Comparison of ENCODE assay signal across 6 cellular contexts in the genomic region with DNA sequence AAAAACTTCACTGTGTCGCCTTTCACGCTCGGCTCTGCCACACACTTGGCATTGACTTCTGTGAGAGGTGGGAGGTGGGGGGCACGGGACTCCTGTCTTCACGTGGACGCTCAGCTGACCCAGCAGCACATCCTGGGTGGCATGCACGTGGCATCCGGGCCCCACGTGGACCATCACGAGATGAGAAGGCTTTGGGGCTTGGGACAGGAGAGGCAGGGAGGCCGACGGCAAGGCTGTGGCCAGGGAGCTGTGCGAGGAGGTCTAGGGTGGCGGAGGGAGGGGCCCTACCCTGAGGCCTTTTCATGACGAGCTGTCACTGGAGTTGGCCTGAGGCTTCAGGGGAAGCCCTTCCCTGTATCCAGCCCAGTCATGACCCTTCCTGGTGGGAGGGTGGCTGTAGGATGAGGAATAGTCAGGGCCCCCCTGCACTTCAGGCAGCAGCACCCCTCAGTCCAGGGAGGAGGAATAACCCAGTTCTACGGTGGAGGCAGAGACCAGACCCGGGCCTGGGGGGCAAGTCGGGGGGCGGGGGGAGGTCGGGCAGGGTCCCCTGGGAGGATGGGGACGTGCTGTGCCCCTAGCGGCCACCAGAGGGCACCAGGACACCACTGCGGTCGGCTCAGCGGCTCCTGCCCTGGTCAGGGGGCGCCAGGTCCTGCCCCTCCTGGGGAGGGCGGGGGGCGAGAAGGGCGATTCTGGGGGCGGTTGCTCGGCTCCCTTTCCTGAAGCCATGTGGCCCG. TPM values are rescaled to one million over a fixed set of nuclear protein-coding genes. Genes with fewer than 3 reads are reported as not detected.
DNase-seq lines count a peak whose midpoint lies in the region; ATAC-seq and TF ChIP-seq lines count a peak whose summit lies in the region.

No MANE protein-coding gene starts in this region.

- peaks cover 25% of the 10 kb centered on the region for H3K27me3 ChIP-seq in adrenal gland

- intact Hi-C loops in adrenal gland (cut with DNase I), result loop anchor here (2.0 to 10.0 kb wide), 2 partner anchors 79 to 311 kb away; no protein-coding TSS in a partner anchor

- no peaks in the 10 kb centered on the region for H3K36me3 ChIP-seq in adrenal gland (replicated peaks in 1 of 2)

- H3K9me3 Mint-ChIP-seq in naive thymus-derived CD8-positive, alpha-beta T cell, result no peaks in the 10 kb centered on the region

- WGBS in adrenal gland, 4 donors, result 22 to 38% (median 30%) methylated on average over 9 to 32 of the region's 32 CpGs

- H3K4me3 ChIP-seq in adrenal gland, result no peak overlapping the region

- no peak overlapping the region for H3K27ac ChIP-seq in adrenal gland

- POLR2A ChIA-PET in naive thymus-derived CD8-positive, alpha-beta T cell (lab: Charles Lee), result interaction anchor here (0.9 to 1.1 kb wide), 2 partner anchors 17 to 85 kb away, joined by 3 to 4 read pairs; no protein-coding TSS in a partner anchor

- DNase-seq in AG09319 (ENCODE audit: extremely low read depth, low read depth) (no peak), NAMALWA (ENCODE audit: low spot score) (peak; percentile 62), adrenal gland (peak in 2 of 7 donors; percentile 48 to 54), NCI-H2081 treated with DMSO at 0.1 percent for 48 hours (lab: John Stamatoyannopoulos, UW) (no peak)
- peak in 8 of 10 donors; percentile 55 to 79 (median 61) for DNase-seq in naive thymus-derived CD8-positive, alpha-beta T cell

- TF ChIP-seq POLR2A in adrenal gland (IDR thresholded peaks at IDR 0.05), result no peak

- no peaks in the 10 kb centered on the region for H3K4me1 ChIP-seq in adrenal gland (replicated peaks in 1 of 2)

- H3K27me3 Mint-ChIP-seq in naive thymus-derived CD8-positive, alpha-beta T cell, result peaks cover 8 to 42% (median 17%) of the 10 kb centered on the region in 5 donors

- TF ChIP-seq CTCF in AG09319 (IDR thresholded peaks at IDR 0.05; ENCODE audit: low read depth, low read length) (peak; percentile 74), adrenal gland (IDR thresholded peaks at IDR 0.05) (peak; percentile 51 to 92 (median 62))

- peak; percentile 81 to 89 for ATAC-seq in naive thymus-derived CD8-positive, alpha-beta T cell
- no peak for ATAC-seq in GM21381 (IDR thresholded peaks at IDR 0.05; ENCODE audit: unreplicated experiment)

- peaks cover 0 to 4% (median 0%) of the 10 kb centered on the region in 4 donors for H3K4me1 Mint-ChIP-seq in naive thymus-derived CD8-positive, alpha-beta T cell

- H3K36me3 Mint-ChIP-seq in naive thymus-derived CD8-positive, alpha-beta T cell, result no peaks in the 10 kb centered on the region

- H3K9me3 ChIP-seq in adrenal gland (replicated peaks in 1 of 3), result no peaks in the 10 kb centered on the region

- no peak overlapping the region for H3K4me3 Mint-ChIP-seq in naive thymus-derived CD8-positive, alpha-beta T cell

- H3K27ac Mint-ChIP-seq in naive thymus-derived CD8-positive, alpha-beta T cell, result no peak overlapping the region

RNA-seq across cellular contexts. Expression of a gene that starts 2.0 kb away (rescaled TPM):
- total RNA-seq in adrenal gland, result under 1 TPM in 5 of 8 donors, not detected in 3; 0.13 to 0.28 (median 0.14) TPM
- under 1 TPM in 2 of 3 donors, not detected in 1; 0.40 to 0.88 TPM for polyA plus RNA-seq in adrenal gland
- total RNA-seq in naive thymus-derived CD8-positive, alpha-beta T cell, result not detected
- not detected for polyA plus RNA-seq in naive thymus-derived CD8-positive, alpha-beta T cell

RNA-seq across cellular contexts. Expression of a gene that starts 16.0 kb away (rescaled TPM):
- 10 to 100 TPM in 1 of 8 donors, 1 to 10 TPM in 7; 3.1 to 14.5 (median 6.4) TPM for total RNA-seq in adrenal gland
- 10 to 100 TPM in 2 of 3 donors, not detected in 1; 27.3 to 29.8 TPM for polyA plus RNA-seq in adrenal gland
- not detected for total RNA-seq in naive thymus-derived CD8-positive, alpha-beta T cell
- under 1 TPM in 1 of 3 donors, not detected in 2; 0.85 TPM for polyA plus RNA-seq in naive thymus-derived CD8-positive, alpha-beta T cell

RNA-seq across cellular contexts. Expression of a gene that starts 17.6 kb away (rescaled TPM):
- total RNA-seq in adrenal gland, result 1 to 10 TPM in 3 of 8 donors, under 1 TPM in 3, not detected in 2; 0.30 to 3.8 (median 1.1) TPM
- polyA plus RNA-seq in adrenal gland, result 10 to 100 TPM in 1 of 3 donors, 1 to 10 TPM in 1, under 1 TPM in 1; 0.05 to 10.5 (median 4.2) TPM
- total RNA-seq in naive thymus-derived CD8-positive, alpha-beta T cell, result under 1 TPM; 0.60 to 0.93 TPM
- under 1 TPM in 1 of 3 donors, not detected in 2; 0.19 TPM for polyA plus RNA-seq in naive thymus-derived CD8-positive, alpha-beta T cell

RNA-seq across cellular contexts. Expression of a gene that starts 23.5 kb away (rescaled TPM):
- 10 to 100 TPM in 1 of 8 donors, 1 to 10 TPM in 7; 3.2 to 15.9 (median 6.9) TPM for total RNA-seq in adrenal gland
- polyA plus RNA-seq in adrenal gland, result 10 to 100 TPM in 2 of 3 donors, under 1 TPM in 1; 0.73 to 38.8 (median 25.4) TPM
- 10 to 100 TPM; 36.4 to 37.4 TPM for total RNA-seq in naive thymus-derived CD8-positive, alpha-beta T cell
- 1 to 10 TPM in 2 of 3 donors, under 1 TPM in 1; 0.94 to 2.0 (median 1.1) TPM for polyA plus RNA-seq in naive thymus-derived CD8-positive, alpha-beta T cell

RNA-seq across cellular contexts. Expression of a gene that starts 24.9 kb away (rescaled TPM):
- total RNA-seq in adrenal gland, result 10 to 100 TPM; 22.4 to 58.9 (median 38.1) TPM
- polyA plus RNA-seq in adrenal gland, result 10 to 100 TPM; 39.2 to 97.7 (median 64.9) TPM
- 10 to 100 TPM; 72.3 to 78.3 TPM for total RNA-seq in naive thymus-derived CD8-positive, alpha-beta T cell
- polyA plus RNA-seq in naive thymus-derived CD8-positive, alpha-beta T cell, result 10 to 100 TPM; 49.5 to 68.2 (median 60.5) TPM

Comparison
In these comparisons a context has a peak if more than half of its experiments do, and no peak if none do; other contexts are left out.
1. DNase-seq: peak in NAMALWA (single experiment) and naive thymus-derived CD8-positive, alpha-beta T cell (8 of 10); none in AG09319 (single experiment) and NCI-H2081 treated with DMSO at 0.1 percent for 48 hours (single experiment).
2. RNA of a gene that starts 16.0 kb away (total RNA-seq): 3.1 to 14.5 TPM in adrenal gland; not detected in naive thymus-derived CD8-positive, alpha-beta T cell; every median in the first group is over 4 times any median in the second.